Comparison of ENCODE assay signal across 32 cellular contexts in genomic region chr1:111551623-111552470, GRCh38. TPM values are rescaled to one million over a fixed set of nuclear protein-coding genes. Genes with fewer than 3 reads are reported as not detected.
"Had no signal": no experiment of that assay in that cellular context is flagged by ENCODE, and none has a peak within 500 bp of the region (broad histone marks: within the 10 kb centered on the region; RNA-seq: fewer than 3 reads in every experiment).

No MANE protein-coding gene starts in this region.

- H3K9me3 Mint-ChIP-seq: activated CD4-positive, alpha-beta memory T cell treated with anti-CD3 and anti-CD28 coated beads for 36 hours; activated naive CD4-positive, alpha-beta T cell treated with anti-CD3 and anti-CD28 coated beads for 36 hours; activated naive CD8-positive, alpha-beta T cell treated with anti-CD3 and anti-CD28 coated beads for 36 hours; activated T-helper 1 cell treated with anti-CD3 and anti-CD28 coated beads, Interleukin-12 subunit alpha, Interleukin-12 subunit beta, Interleukin-2, Interleukin-4 antibody, amounts not matched to agents 30 ng/mL and 10 ng/mL and 1 ng/mL, durations not matched to agents 14 hours and 24 hours and 36 hours; effector memory CD8-positive, alpha-beta T cell; natural killer cell treated with Interleukin-12 subunit alpha and Interleukin-12 subunit beta and Interleukin-15 and Interleukin-18, amount 100 ng/mL, for 72 hours; T-helper 1 cell treated with Interleukin-12 subunit alpha and Interleukin-12 subunit beta and Interleukin-4 antibody, amounts not matched to agents 30 μg/mL and 1 μg/mL, for 36 hours had no signal

- H3K27ac Mint-ChIP-seq: activated CD4-positive, alpha-beta memory T cell treated with anti-CD3 and anti-CD28 coated beads for 36 hours; activated naive CD4-positive, alpha-beta T cell treated with anti-CD3 and anti-CD28 coated beads for 36 hours; activated naive CD8-positive, alpha-beta T cell treated with anti-CD3 and anti-CD28 coated beads for 36 hours; activated T-helper 1 cell treated with anti-CD3 and anti-CD28 coated beads, Interleukin-12 subunit alpha, Interleukin-12 subunit beta, Interleukin-2, Interleukin-4 antibody, amounts not matched to agents 30 ng/mL and 10 ng/mL and 1 ng/mL, durations not matched to agents 14 hours and 24 hours and 36 hours; effector memory CD8-positive, alpha-beta T cell; natural killer cell treated with Interleukin-12 subunit alpha and Interleukin-12 subunit beta and Interleukin-15 and Interleukin-18, amount 100 ng/mL, for 72 hours; T-helper 1 cell treated with Interleukin-12 subunit alpha and Interleukin-12 subunit beta and Interleukin-4 antibody, amounts not matched to agents 30 μg/mL and 1 μg/mL, for 36 hours had no signal

- H3K4me3 Mint-ChIP-seq: activated CD4-positive, alpha-beta memory T cell treated with anti-CD3 and anti-CD28 coated beads for 36 hours; activated naive CD4-positive, alpha-beta T cell treated with anti-CD3 and anti-CD28 coated beads for 36 hours; activated naive CD8-positive, alpha-beta T cell treated with anti-CD3 and anti-CD28 coated beads for 36 hours; activated T-helper 1 cell treated with anti-CD3 and anti-CD28 coated beads, Interleukin-12 subunit alpha, Interleukin-12 subunit beta, Interleukin-2, Interleukin-4 antibody, amounts not matched to agents 30 ng/mL and 10 ng/mL and 1 ng/mL, durations not matched to agents 14 hours and 24 hours and 36 hours; effector memory CD8-positive, alpha-beta T cell; natural killer cell treated with Interleukin-12 subunit alpha and Interleukin-12 subunit beta and Interleukin-15 and Interleukin-18, amount 100 ng/mL, for 72 hours; T-helper 1 cell treated with Interleukin-12 subunit alpha and Interleukin-12 subunit beta and Interleukin-4 antibody, amounts not matched to agents 30 μg/mL and 1 μg/mL, for 36 hours had no signal

- H3K9me3 ChIP-seq: adrenal gland, body of pancreas, heart left ventricle, left lung, lower lobe of right lung, mucosa of descending colon, tibial artery, upper lobe of right lung had no signal

- H3K4me3 ChIP-seq: adrenal gland, body of pancreas, heart left ventricle, left lung, lower lobe of right lung, mucosa of descending colon, tibial artery, upper lobe of right lung had no signal

- ATAC-seq: body of pancreas; effector memory CD8-positive, alpha-beta T cell; heart left ventricle; left lung; lower lobe of right lung; mucosa of descending colon; natural killer cell treated with Interleukin-12 subunit alpha and Interleukin-12 subunit beta and Interleukin-15 and Interleukin-18, amount 100 ng/mL, for 72 hours; right cardiac atrium; upper lobe of right lung had no signal

- H3K4me1 ChIP-seq: adrenal gland, body of pancreas, heart left ventricle, left lung, lower lobe of right lung, tibial artery, upper lobe of right lung had no signal

- H3K36me3 ChIP-seq: adrenal gland, heart left ventricle, left lung, lower lobe of right lung, tibial artery, upper lobe of right lung had no signal

- H3K4me1 Mint-ChIP-seq: activated naive CD8-positive, alpha-beta T cell treated with anti-CD3 and anti-CD28 coated beads for 36 hours had no signal

- DNase-seq: activated CD4-positive, alpha-beta memory T cell treated with anti-CD3 and anti-CD28 coated beads for 36 hours; activated CD4-positive, alpha-beta T cell treated with anti-CD3 and anti-CD28 coated beads for 4 hours; activated CD8-positive, alpha-beta memory T cell treated with anti-CD3 and anti-CD28 coated beads, Interleukin-2, amount 50 U/mL, for 4 hours; activated effector memory CD4-positive, alpha-beta T cell treated with anti-CD3 and anti-CD28 coated beads, Interleukin-2, amount 50 U/mL, for 16 hours; activated naive CD4-positive, alpha-beta T cell treated with anti-CD3 and anti-CD28 coated beads for 36 hours; activated naive CD8-positive, alpha-beta T cell treated with anti-CD3 and anti-CD28 coated beads for 36 hours; activated T-cell treated with anti-CD3 and anti-CD28 coated beads, Interleukin-2, amount 50 U/mL, for 1 hour; aorta; body of pancreas; cortex of kidney; effector memory CD8-positive, alpha-beta T cell; foreskin fibroblast; heart left ventricle; left lung; lower lobe of right lung; mucosa of descending colon; posterior cingulate gyrus; right cardiac atrium; stimulated activated CD4-positive, alpha-beta T cell treated with anti-CD3 and anti-CD28 coated beads, Interleukin-2, amount 100 ng/mL, for 48 hours; stimulated activated naive CD4-positive, alpha-beta T cell treated with Interleukin-2 at 50 U/mL for 16 hours; T-helper 9 cell; tibial artery; upper lobe of right lung had no signal

- H3K27me3 Mint-ChIP-seq: activated CD4-positive, alpha-beta memory T cell treated with anti-CD3 and anti-CD28 coated beads for 36 hours; activated naive CD8-positive, alpha-beta T cell treated with anti-CD3 and anti-CD28 coated beads for 36 hours; effector memory CD8-positive, alpha-beta T cell had no signal

- H3K36me3 Mint-ChIP-seq: activated CD4-positive, alpha-beta memory T cell treated with anti-CD3 and anti-CD28 coated beads for 36 hours; activated naive CD8-positive, alpha-beta T cell treated with anti-CD3 and anti-CD28 coated beads for 36 hours; natural killer cell treated with Interleukin-12 subunit alpha and Interleukin-12 subunit beta and Interleukin-15 and Interleukin-18, amount 100 ng/mL, for 72 hours had no signal

- H3K27ac ChIP-seq: adrenal gland, body of pancreas, heart left ventricle, left lung, lower lobe of right lung, tibial artery, upper lobe of right lung, VCaP had no signal

- FAIRE-seq: TTC549 had no signal

- H3K27me3 ChIP-seq: adrenal gland, body of pancreas, heart left ventricle, left lung, tibial artery, upper lobe of right lung had no signal

RNA-seq across cellular contexts. Expression of gene ADORA3, which starts 48.4 kb away (rescaled TPM):
- total RNA-seq: activated CD8-positive, alpha-beta memory T cell treated with anti-CD3 and anti-CD28 coated beads for 36 hours; activated naive CD4-positive, alpha-beta T cell treated with anti-CD3 and anti-CD28 coated beads for 36 hours; activated naive CD8-positive, alpha-beta T cell treated with anti-CD3 and anti-CD28 coated beads for 36 hours; chondrocyte; myocyte; natural killer cell treated with Interleukin-12 subunit alpha and Interleukin-12 subunit beta and Interleukin-15 and Interleukin-18, amount 100 ng/mL, for 72 hours had no signal

RNA-seq across cellular contexts. Expression of gene TMIGD3, which starts 48.4 kb away (rescaled TPM):
- total RNA-seq: activated naive CD4-positive, alpha-beta T cell treated with anti-CD3 and anti-CD28 coated beads for 36 hours; activated naive CD8-positive, alpha-beta T cell treated with anti-CD3 and anti-CD28 coated beads for 36 hours; activated T-helper 1 cell treated with anti-CD3 and anti-CD28 coated beads, Interleukin-12 subunit alpha, Interleukin-12 subunit beta, Interleukin-2, Interleukin-4 antibody, amounts not matched to agents 30 ng/mL and 10 ng/mL and 1 ng/mL, durations not matched to agents 14 hours and 24 hours and 36 hours; chondrocyte; myocyte; natural killer cell treated with Interleukin-12 subunit alpha and Interleukin-12 subunit beta and Interleukin-15 and Interleukin-18, amount 100 ng/mL, for 72 hours had no signal
